ENCODE assay signal across 1 cellular context in the genomic region with DNA sequence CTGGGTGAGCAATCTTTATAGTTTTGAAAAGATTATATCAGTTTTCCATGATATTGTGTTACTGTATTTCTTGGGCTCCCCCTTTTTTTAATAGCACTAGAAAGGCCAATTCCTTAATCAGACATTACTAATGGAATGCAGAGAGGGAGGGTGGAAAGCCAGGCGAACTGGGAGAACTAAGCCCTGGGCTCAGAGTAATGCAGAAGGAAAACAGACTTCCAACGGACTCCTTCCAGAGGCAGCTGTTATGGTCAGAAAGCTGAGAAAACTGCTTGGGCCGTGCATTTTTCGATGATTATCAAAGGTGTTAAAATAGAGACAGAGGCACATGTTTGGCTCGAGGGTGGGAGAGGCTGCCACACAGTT.
TF ChIP-seq lines count a peak whose summit lies in the region.

No MANE protein-coding gene starts in this region.

TF ChIP-seq in SK-N-SH treated with all-trans-retinoic acid at 6 μM for 48 hours, 23 proteins besides CTCF, POLR2A, EP300 and RAD21 (continued from another document):
- TF ChIP-seq, protein P1, sequence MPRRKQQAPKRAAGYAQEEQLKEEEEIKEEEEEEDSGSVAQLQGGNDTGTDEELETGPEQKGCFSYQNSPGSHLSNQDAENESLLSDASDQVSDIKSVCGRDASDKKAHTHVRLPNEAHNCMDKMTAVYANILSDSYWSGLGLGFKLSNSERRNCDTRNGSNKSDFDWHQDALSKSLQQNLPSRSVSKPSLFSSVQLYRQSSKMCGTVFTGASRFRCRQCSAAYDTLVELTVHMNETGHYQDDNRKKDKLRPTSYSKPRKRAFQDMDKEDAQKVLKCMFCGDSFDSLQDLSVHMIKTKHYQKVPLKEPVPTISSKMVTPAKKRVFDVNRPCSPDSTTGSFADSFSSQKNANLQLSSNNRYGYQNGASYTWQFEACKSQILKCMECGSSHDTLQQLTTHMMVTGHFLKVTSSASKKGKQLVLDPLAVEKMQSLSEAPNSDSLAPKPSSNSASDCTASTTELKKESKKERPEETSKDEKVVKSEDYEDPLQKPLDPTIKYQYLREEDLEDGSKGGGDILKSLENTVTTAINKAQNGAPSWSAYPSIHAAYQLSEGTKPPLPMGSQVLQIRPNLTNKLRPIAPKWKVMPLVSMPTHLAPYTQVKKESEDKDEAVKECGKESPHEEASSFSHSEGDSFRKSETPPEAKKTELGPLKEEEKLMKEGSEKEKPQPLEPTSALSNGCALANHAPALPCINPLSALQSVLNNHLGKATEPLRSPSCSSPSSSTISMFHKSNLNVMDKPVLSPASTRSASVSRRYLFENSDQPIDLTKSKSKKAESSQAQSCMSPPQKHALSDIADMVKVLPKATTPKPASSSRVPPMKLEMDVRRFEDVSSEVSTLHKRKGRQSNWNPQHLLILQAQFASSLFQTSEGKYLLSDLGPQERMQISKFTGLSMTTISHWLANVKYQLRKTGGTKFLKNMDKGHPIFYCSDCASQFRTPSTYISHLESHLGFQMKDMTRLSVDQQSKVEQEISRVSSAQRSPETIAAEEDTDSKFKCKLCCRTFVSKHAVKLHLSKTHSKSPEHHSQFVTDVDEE (CRISPR knock-in tag; IDR thresholded peaks at IDR 0.05), result no peak
- no peak for TF ChIP-seq ZFP3 (CRISPR knock-in tag; IDR thresholded peaks at IDR 0.05)
- no peak for TF ChIP-seq ESRRG (CRISPR knock-in tag; IDR thresholded peaks at IDR 0.05)
- TF ChIP-seq CSDC2 (CRISPR knock-in tag; IDR thresholded peaks at IDR 0.05), result no peak
- TF ChIP-seq GLIS3 (CRISPR knock-in tag; IDR thresholded peaks at IDR 0.05), result no peak
- TF ChIP-seq SNAI2 (CRISPR knock-in tag; IDR thresholded peaks at IDR 0.05), result no peak
- TF ChIP-seq ARNTL (CRISPR knock-in tag; IDR thresholded peaks at IDR 0.05; ENCODE audit: borderline replicate concordance, low read depth), result no peak
- TF ChIP-seq ZNF565 (CRISPR knock-in tag; conservative IDR thresholded peaks at IDR 0.05; ENCODE audit: low read depth), result no peak
- no peak for TF ChIP-seq PPARA (CRISPR knock-in tag; IDR thresholded peaks at IDR 0.05; ENCODE audit: borderline replicate concordance)
- TF ChIP-seq, protein P2, sequence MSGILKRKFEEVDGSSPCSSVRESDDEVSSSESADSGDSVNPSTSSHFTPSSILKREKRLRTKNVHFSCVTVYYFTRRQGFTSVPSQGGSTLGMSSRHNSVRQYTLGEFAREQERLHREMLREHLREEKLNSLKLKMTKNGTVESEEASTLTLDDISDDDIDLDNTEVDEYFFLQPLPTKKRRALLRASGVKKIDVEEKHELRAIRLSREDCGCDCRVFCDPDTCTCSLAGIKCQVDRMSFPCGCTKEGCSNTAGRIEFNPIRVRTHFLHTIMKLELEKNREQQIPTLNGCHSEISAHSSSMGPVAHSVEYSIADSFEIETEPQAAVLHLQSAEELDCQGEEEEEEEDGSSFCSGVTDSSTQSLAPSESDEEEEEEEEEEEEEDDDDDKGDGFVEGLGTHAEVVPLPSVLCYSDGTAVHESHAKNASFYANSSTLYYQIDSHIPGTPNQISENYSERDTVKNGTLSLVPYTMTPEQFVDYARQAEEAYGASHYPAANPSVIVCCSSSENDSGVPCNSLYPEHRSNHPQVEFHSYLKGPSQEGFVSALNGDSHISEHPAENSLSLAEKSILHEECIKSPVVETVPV (CRISPR knock-in tag; IDR thresholded peaks at IDR 0.05), result no peak
